29 cellular contexts compared by ENCODE assay signal in the genomic region with DNA sequence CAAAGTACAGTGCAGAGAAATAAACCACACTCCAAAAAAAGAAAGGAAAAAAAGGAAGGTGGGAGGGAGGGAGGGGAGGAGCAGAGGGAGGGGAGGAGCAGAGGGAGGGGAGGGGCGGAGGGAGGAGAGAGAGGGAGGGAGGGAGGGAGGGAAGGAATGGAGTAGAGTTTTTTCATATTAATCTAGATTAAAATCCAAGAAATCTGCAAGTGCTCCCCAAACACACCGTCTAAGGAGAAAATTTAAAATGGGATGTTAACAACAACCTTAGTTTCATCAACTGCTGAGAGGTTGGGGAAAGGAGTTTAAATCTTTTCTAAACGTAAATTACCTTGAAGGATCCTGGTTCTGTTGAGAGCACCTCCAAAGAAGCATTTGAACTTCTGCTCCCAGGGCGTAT.
"Had no signal": no experiment of that assay in that cellular context is flagged by ENCODE, and none has a peak within 500 bp of the region (broad histone marks: within the 10 kb centered on the region; RNA-seq: fewer than 3 reads in every experiment).

No MANE protein-coding gene starts in this region.

- H3K4me2 ChIP-seq: hepatocyte had no signal

- H3K9me3 Mint-ChIP-seq: activated B cell treated with CpG ODN at 0.5 μM for 24 hours; activated CD8-positive, alpha-beta T cell treated with anti-CD3 and anti-CD28 coated beads for 36 hours; activated T-cell treated with anti-CD3 and anti-CD28 coated beads, Interleukin-2, amount 50 U/mL, for 4 hours; central memory CD8-positive, alpha-beta T cell; effector memory CD8-positive, alpha-beta T cell had no signal

- H3K27me3 ChIP-seq: brain microvascular endothelial cell, esophagus squamous epithelium, gastroesophageal sphincter, heart right ventricle, hepatocyte had no signal

- H3K4me3 Mint-ChIP-seq: activated B cell treated with CpG ODN at 0.5 μM for 24 hours; activated CD8-positive, alpha-beta T cell treated with anti-CD3 and anti-CD28 coated beads for 36 hours; activated naive CD8-positive, alpha-beta T cell; central memory CD8-positive, alpha-beta T cell; effector memory CD8-positive, alpha-beta T cell had no signal

- H2AFZ ChIP-seq: hepatocyte had no signal

- H3K79me2 ChIP-seq: hepatocyte had no signal

- H3K36me3 ChIP-seq: brain microvascular endothelial cell, esophagus squamous epithelium, gastroesophageal sphincter, heart right ventricle, WERI-Rb-1 had no signal

- H3K27ac ChIP-seq: brain microvascular endothelial cell, coronary artery, esophagus squamous epithelium, gastroesophageal sphincter, heart right ventricle, hepatocyte, WERI-Rb-1 had no signal

- H3K27ac Mint-ChIP-seq: activated B cell treated with CpG ODN at 0.5 μM for 24 hours; activated CD8-positive, alpha-beta T cell treated with anti-CD3 and anti-CD28 coated beads for 36 hours; activated naive CD8-positive, alpha-beta T cell; effector memory CD8-positive, alpha-beta T cell had no signal

- H3K27me3 Mint-ChIP-seq: activated CD8-positive, alpha-beta T cell treated with anti-CD3 and anti-CD28 coated beads for 36 hours; activated naive CD8-positive, alpha-beta T cell had no signal

- H3K4me3 ChIP-seq: coronary artery, esophagus squamous epithelium, gastroesophageal sphincter, heart right ventricle, hepatocyte had no signal

- H3K36me3 Mint-ChIP-seq: activated naive CD8-positive, alpha-beta T cell had no signal

- DNase-seq: activated B cell treated with CpG ODN at 0.5 μM for 24 hours; activated CD4-positive, alpha-beta T cell treated with anti-CD3 and anti-CD28 coated beads for 48 hours; activated CD4-positive, alpha-beta T cell treated with anti-CD3 and anti-CD28 coated beads, Interleukin-2, amount 50 U/mL, for 1 hour; activated CD4-positive, alpha-beta T cell treated with anti-CD3 and anti-CD28 coated beads, Interleukin-2, amount 50 U/mL, for 48 hours; activated CD8-positive, alpha-beta memory T cell treated with anti-CD3 and anti-CD28 coated beads for 24 hours; activated CD8-positive, alpha-beta T cell treated with anti-CD3 and anti-CD28 coated beads for 36 hours; activated effector memory CD4-positive, alpha-beta T cell treated with Interleukin-2 at 50 U/mL for 16 hours; activated gamma-delta T cell treated with Interleukin-2 at 50 U/mL for 16 hours; activated naive CD4-positive, alpha-beta T cell treated with anti-CD3 and anti-CD28 coated beads, Interleukin-2, amount 50 U/mL, for 16 hours; activated naive CD4-positive, alpha-beta T cell treated with Interleukin-2 at 50 U/mL for 16 hours; activated T-cell treated with anti-CD3 and anti-CD28 coated beads, Interleukin-2, amount 50 U/mL, for 4 hours; amniotic stem cell; anterior cingulate cortex; brain microvascular endothelial cell; dermis blood vessel endothelial cell; effector CD4-positive, alpha-beta T cell; effector memory CD8-positive, alpha-beta T cell; erythroblast; esophagus squamous epithelium; foreskin melanocyte; heart right ventricle; T1000; WERI-Rb-1 had no signal

- ATAC-seq: activated CD4-positive, CD25-positive, alpha-beta regulatory T cell treated with anti-CD3 and anti-CD28 coated beads, Interleukin-2, amount 50 U/mL, for 24 hours; activated CD8-positive, alpha-beta T cell treated with anti-CD3 and anti-CD28 coated beads for 36 hours; activated T-cell treated with anti-CD3 and anti-CD28 coated beads, Interleukin-2, amount 50 U/mL, for 4 hours; effector memory CD8-positive, alpha-beta T cell; gastroesophageal sphincter; heart right ventricle had no signal
